Comparison of ENCODE assay signal across 17 cellular contexts in genomic region chr16:8832383-8833100, GRCh38. TPM values are rescaled to one million over a fixed set of nuclear protein-coding genes. Genes with fewer than 3 reads are reported as not detected.
DNase-seq lines count a peak whose midpoint lies in the region; ATAC-seq, FAIRE-seq and TF ChIP-seq lines count a peak whose summit lies in the region.
"Had no signal": no experiment of that assay in that cellular context is flagged by ENCODE, and none has a peak within 500 bp of the region (broad histone marks: within the 10 kb centered on the region; RNA-seq: fewer than 3 reads in every experiment).

No MANE protein-coding gene starts in this region.

- H3K9me3 ChIP-seq in BLaER1 (no peaks in the 10 kb centered on the region), HUES48 (ENCODE audit: control insufficient read depth, insufficient read depth, low read length) (no peaks in the 10 kb centered on the region), HepG2 (ENCODE audit: low read length) (no peaks in the 10 kb centered on the region)
- H3K9me3 ChIP-seq: adrenal gland, colonic mucosa, ovary, testis had no signal

- intact Hi-C loops in HepG2 (cut with micrococcal nuclease; ENCODE audit: unreplicated experiment) = no loop called here

- H3K9me3 Mint-ChIP-seq in activated naive CD8-positive, alpha-beta T cell treated with anti-CD3 and anti-CD28 coated beads for 36 hours = no peaks in the 10 kb centered on the region

- peaks cover 14% of the 10 kb centered on the region for H3K4me1 Mint-ChIP-seq in activated naive CD8-positive, alpha-beta T cell treated with anti-CD3 and anti-CD28 coated beads for 36 hours

- no peak overlapping the region for H3K4me3 Mint-ChIP-seq in activated naive CD8-positive, alpha-beta T cell treated with anti-CD3 and anti-CD28 coated beads for 36 hours

- H3K27me3 ChIP-seq in BLaER1 (no peaks in the 10 kb centered on the region), HUES48 (ENCODE audit: control insufficient read depth, insufficient read depth, low read length) (no peaks in the 10 kb centered on the region), HepG2 (ENCODE audit: control insufficient read depth in 1 of 2, insufficient read depth in 2 of 2, low read length in 2 of 2) (no peaks in the 10 kb centered on the region)
- H3K27me3 ChIP-seq: adrenal gland, colonic mucosa, ovary, testis had no signal

- peaks cover 25% of the 10 kb centered on the region for H3K36me3 ChIP-seq in BLaER1
- H3K36me3 ChIP-seq in HUES48 (ENCODE audit: control insufficient read depth, insufficient read depth, low read length) = peaks cover 20% of the 10 kb centered on the region
- H3K36me3 ChIP-seq in HepG2 (replicated peaks in 1 of 2; ENCODE audit: control insufficient read depth in 1 of 2, insufficient read depth in 2 of 2, low read length in 2 of 2) = peaks cover 34 to 53% of the 10 kb centered on the region in 2 experiments
- H3K36me3 ChIP-seq: ovary, WERI-Rb-1 had no signal

- in situ Hi-C loops in HepG2 (cut with HindIII; ENCODE audit: extremely low pct_ligation_motif_present, low pct_unique_long_range_greater_than_20kb) = no loop called here

- H3K27ac Mint-ChIP-seq in activated naive CD8-positive, alpha-beta T cell treated with anti-CD3 and anti-CD28 coated beads for 36 hours = peak overlapping the region; percentile 43

- FAIRE-seq in HepG2 (lab: Jason Lieb, UNC) = no peak

- H3K4me1 ChIP-seq in BLaER1 (peaks cover 69% of the 10 kb centered on the region), HUES48 (ENCODE audit: control insufficient read depth, insufficient read depth, low read length) (peaks cover 34% of the 10 kb centered on the region), HepG2 (ENCODE audit: insufficient read depth, low read length) (no peaks in the 10 kb centered on the region)
- H3K4me1 ChIP-seq: colonic mucosa, testis had no signal

- TF ChIP-seq CTCF in HepG2 (CRISPR knock-in tag; IDR thresholded peaks at IDR 0.05) = no peak

- BruUV-seq in HepG2 (replicated peaks; lab: Mats Ljungman, UMichigan) = no TSS peak

- H3K27me3 Mint-ChIP-seq in activated naive CD8-positive, alpha-beta T cell treated with anti-CD3 and anti-CD28 coated beads for 36 hours = no peaks in the 10 kb centered on the region

- CTCF ChIA-PET in HepG2 (lab: Yijun Ruan, JAX; ENCODE audit: low intra/inter-chr PET ratio, low total read pairs) = no interaction called here

- no peaks in the 10 kb centered on the region for H4K20me1 ChIP-seq in BLaER1
- H4K20me1 ChIP-seq in HepG2 (ENCODE audit: insufficient read depth, low read length) = peaks cover 18% of the 10 kb centered on the region

- peak overlapping the region; percentile 70 for H3K9ac ChIP-seq in BLaER1
- peak overlapping the region; percentile 69 for H3K9ac ChIP-seq in HUES48 (ENCODE audit: low read depth, low read length)
- H3K9ac ChIP-seq in HepG2 (ENCODE audit: insufficient read depth, low read depth, low read length) = no peak overlapping the region

- TF ChIP-seq RAD21 in HepG2 (CRISPR knock-in tag; IDR thresholded peaks at IDR 0.05) = no peak

- H3K4me3 ChIP-seq in BLaER1 (peak overlapping the region; percentile 55), HUES48 (ENCODE audit: low read depth, low read length) (no peak overlapping the region), HepG2 (replicated peaks in 1 of 3; ENCODE audit: insufficient read depth in 1 of 3, low read depth in 2 of 3, low read length in 3 of 3) (no peak overlapping the region)
- H3K4me3 ChIP-seq: adrenal gland, colonic mucosa, ovary, testis had no signal

- H3K36me3 Mint-ChIP-seq in activated naive CD8-positive, alpha-beta T cell treated with anti-CD3 and anti-CD28 coated beads for 36 hours = peaks cover 37% of the 10 kb centered on the region

- POLR2A ChIA-PET in HepG2 (lab: Yijun Ruan, JAX) = no interaction called here

- H3K79me2 ChIP-seq in HepG2 (ENCODE audit: insufficient read depth, low read length) = peaks cover 30% of the 10 kb centered on the region

- peak; percentile 35 for ATAC-seq in HepG2
- ATAC-seq in HG03571 (IDR thresholded peaks at IDR 0.05; ENCODE audit: unreplicated experiment) = no peak

- 97% methylated on average over 24 of the region's 24 CpGs for WGBS in HepG2 (ENCODE audit: low lambda C conversion rate)

- H2AFZ ChIP-seq in HepG2 (ENCODE audit: low read length) = no peak overlapping the region

- H3K27ac ChIP-seq in BLaER1 (peak overlapping the region; percentile 88), HUES48 (ENCODE audit: low read depth, low read length) (peak overlapping the region; percentile 96), HepG2 (ENCODE audit: extremely low read length, insufficient read depth, low read length) (no peak overlapping the region)
- H3K27ac ChIP-seq: adrenal gland, colonic mucosa, ovary, testis, WERI-Rb-1 had no signal

- TF ChIP-seq EP300 in HepG2 (IDR thresholded peaks at IDR 0.05; ENCODE audit: low read depth in 2 of 2, low read length in 2 of 2) (no peak), HepG2 (CRISPR knock-in tag; IDR thresholded peaks at IDR 0.05; ENCODE audit: borderline replicate concordance) (no peak)

- DNase-seq in activated naive CD8-positive, alpha-beta T cell treated with anti-CD3 and anti-CD28 coated beads for 36 hours = no peak
- DNase-seq in HepG2 (ENCODE audit: low spot score) = no peak
- no peak for DNase-seq in dermis blood vessel endothelial cell
- no peak for DNase-seq in GDM1 (lab: John Stamatoyannopoulos, UW)
- DNase-seq in midbrain (lab: John Stamatoyannopoulos, UW) = no peak
- DNase-seq: adrenal gland; colonic mucosa; NCI-H2171 treated with DMSO at 0.1 percent for 48 hours; NK-92 treated with Interleukin-12 subunit alpha and Interleukin-12 subunit beta, amount 100 ng/mL, for 24 hours; ovary; testis; WERI-Rb-1 had no signal

- TF ChIP-seq POLR2A in HepG2 (IDR thresholded peaks at IDR 0.05; ENCODE audit: insufficient read depth in 1 of 2, low read depth in 2 of 2, low read length in 2 of 2) = no peak

- H3K4me2 ChIP-seq in BLaER1 (peak overlapping the region; percentile 89), HepG2 (ENCODE audit: low read depth, low read length) (no peak overlapping the region)

RNA-seq across cellular contexts. Expression of gene PMM2, which starts 34.9 kb away (rescaled TPM):
- 10 to 100 TPM; 59.0 to 59.8 TPM for total RNA-seq in activated naive CD8-positive, alpha-beta T cell treated with anti-CD3 and anti-CD28 coated beads for 36 hours
- total RNA-seq in HepG2 (2016; rRNA removed; fragmentation: Illumina TruSeq; extraction: Trizol) (93.7 and 100 TPM in 2 replicates), dermis blood vessel endothelial cell (26.2 and 34.6 TPM in 2 replicates)
- 13.5 and 14.5 TPM in 2 replicates for total RNA-seq in HepG2 (2016; cell fraction: cytosol; rRNA removed; fragmentation: Illumina TruSeq; extraction: Trizol; ENCODE audit: low read depth)
- total RNA-seq in HepG2 (2016; cell fraction: insoluble cytoplasmic fraction; rRNA removed; fragmentation: Illumina TruSeq; extraction: Trizol) = 86.4 and 94.6 TPM in 2 replicates
- 34.1 and 38.1 TPM in 2 replicates for total RNA-seq in HepG2 (2016; cell fraction: membrane; rRNA removed; fragmentation: Illumina TruSeq; extraction: Trizol)
- 95.2 and 107 TPM in 2 replicates for total RNA-seq in HepG2 (2016; cell fraction: nucleus; rRNA removed; fragmentation: Illumina TruSeq; extraction: Trizol)
- 50.5 and 52.2 TPM in 2 replicates for polyA plus RNA-seq in HepG2 (2011; rRNA removed)
- polyA plus RNA-seq in HepG2 (2011; cell fraction: cytosol; rRNA removed) = 38.6 and 40.1 TPM in 2 replicates
- 58.3 and 59.2 TPM in 2 replicates for polyA plus RNA-seq in HepG2 (2011; cell fraction: nucleus; rRNA removed)
- polyA plus RNA-seq in HepG2 (2012) = 46.5 and 55.2 TPM in 2 replicates
- 9.4 and 10.2 TPM in 2 replicates for polyA plus RNA-seq in HepG2 (2016; cell fraction: cytosol; fragmentation: Illumina TruSeq; extraction: Trizol; ENCODE audit: low read depth)
- polyA plus RNA-seq in HepG2 (2016; cell fraction: insoluble cytoplasmic fraction; fragmentation: Illumina TruSeq; extraction: Trizol; ENCODE audit: low read depth) = 85.4 and 97.6 TPM in 2 replicates
- 26.6 and 29.3 TPM in 2 replicates for polyA plus RNA-seq in HepG2 (2016; cell fraction: membrane; fragmentation: Illumina TruSeq; extraction: Trizol; ENCODE audit: low read depth)
- 91.3 and 91.5 TPM in 2 replicates for polyA plus RNA-seq in HepG2 (2016; cell fraction: nucleus; fragmentation: Illumina TruSeq; extraction: Trizol; ENCODE audit: insufficient read depth, low read depth)
- polyA minus RNA-seq in HepG2 (2011; rRNA and poly(A)+ RNA removed; ENCODE audit: low replicate concordance) = 21.7 and 40.5 TPM in 2 replicates
- 18.1 and 22.2 TPM in 2 replicates for polyA minus RNA-seq in HepG2 (2011; cell fraction: cytosol; rRNA and poly(A)+ RNA removed)
- 126 and 133 TPM in 2 replicates for polyA minus RNA-seq in HepG2 (2011; cell fraction: nucleus; rRNA and poly(A)+ RNA removed)

RNA-seq across cellular contexts. Expression of gene TMEM186, which starts 35.1 kb away (rescaled TPM):
- 10 to 100 TPM; 14.4 to 15.1 TPM for total RNA-seq in activated naive CD8-positive, alpha-beta T cell treated with anti-CD3 and anti-CD28 coated beads for 36 hours
- 19.2 and 19.3 TPM in 2 replicates for total RNA-seq in HepG2 (2016; rRNA removed; fragmentation: Illumina TruSeq; extraction: Trizol)
- 4.9 and 5.3 TPM in 2 replicates for total RNA-seq in HepG2 (2016; cell fraction: cytosol; rRNA removed; fragmentation: Illumina TruSeq; extraction: Trizol; ENCODE audit: low read depth)
- 18.1 and 21.2 TPM in 2 replicates for total RNA-seq in HepG2 (2016; cell fraction: insoluble cytoplasmic fraction; rRNA removed; fragmentation: Illumina TruSeq; extraction: Trizol)
- 9.4 TPM in 2 replicates for total RNA-seq in HepG2 (2016; cell fraction: membrane; rRNA removed; fragmentation: Illumina TruSeq; extraction: Trizol)
- total RNA-seq in HepG2 (2016; cell fraction: nucleus; rRNA removed; fragmentation: Illumina TruSeq; extraction: Trizol) = 10.8 and 14.1 TPM in 2 replicates
- polyA plus RNA-seq in HepG2 (2011; rRNA removed) = 16.2 and 16.6 TPM in 2 replicates
- 17.9 and 19.7 TPM in 2 replicates for polyA plus RNA-seq in HepG2 (2011; cell fraction: cytosol; rRNA removed)
- polyA plus RNA-seq in HepG2 (2011; cell fraction: nucleus; rRNA removed) = 7.4 and 11.7 TPM in 2 replicates
- 19.9 and 20.0 TPM in 2 replicates for polyA plus RNA-seq in HepG2 (2012)
- polyA plus RNA-seq in HepG2 (2016; cell fraction: cytosol; fragmentation: Illumina TruSeq; extraction: Trizol; ENCODE audit: low read depth) = 4.0 and 4.6 TPM in 2 replicates
- polyA plus RNA-seq in HepG2 (2016; cell fraction: insoluble cytoplasmic fraction; fragmentation: Illumina TruSeq; extraction: Trizol; ENCODE audit: low read depth) = 23.9 and 26.4 TPM in 2 replicates
- 8.6 and 8.7 TPM in 2 replicates for polyA plus RNA-seq in HepG2 (2016; cell fraction: membrane; fragmentation: Illumina TruSeq; extraction: Trizol; ENCODE audit: low read depth)
- polyA plus RNA-seq in HepG2 (2016; cell fraction: nucleus; fragmentation: Illumina TruSeq; extraction: Trizol; ENCODE audit: insufficient read depth, low read depth) = 25.3 and 26.3 TPM in 2 replicates
- polyA minus RNA-seq in HepG2 (2011; rRNA and poly(A)+ RNA removed; ENCODE audit: low replicate concordance) = 14.0 and 14.7 TPM in 2 replicates
- polyA minus RNA-seq in HepG2 (2011; cell fraction: cytosol; rRNA and poly(A)+ RNA removed) = 4.7 and 5.1 TPM in 2 replicates
- polyA minus RNA-seq in HepG2 (2011; cell fraction: nucleus; rRNA and poly(A)+ RNA removed) = 5.2 and 6.5 TPM in 2 replicates
- total RNA-seq in dermis blood vessel endothelial cell = 6.1 and 9.0 TPM in 2 replicates

RNA-seq across cellular contexts. Expression of gene CARHSP1, which starts 36.3 kb away (rescaled TPM):
- 10 to 100 TPM; 65.2 to 66.4 TPM for total RNA-seq in activated naive CD8-positive, alpha-beta T cell treated with anti-CD3 and anti-CD28 coated beads for 36 hours
- 345 and 349 TPM in 2 replicates for total RNA-seq in HepG2 (2016; rRNA removed; fragmentation: Illumina TruSeq; extraction: Trizol)
- 202 and 227 TPM in 2 replicates for total RNA-seq in HepG2 (2016; cell fraction: cytosol; rRNA removed; fragmentation: Illumina TruSeq; extraction: Trizol; ENCODE audit: low read depth)
- 351 and 370 TPM in 2 replicates for total RNA-seq in HepG2 (2016; cell fraction: insoluble cytoplasmic fraction; rRNA removed; fragmentation: Illumina TruSeq; extraction: Trizol)
- 185 and 210 TPM in 2 replicates for total RNA-seq in HepG2 (2016; cell fraction: membrane; rRNA removed; fragmentation: Illumina TruSeq; extraction: Trizol)
- total RNA-seq in HepG2 (2016; cell fraction: nucleus; rRNA removed; fragmentation: Illumina TruSeq; extraction: Trizol) = 126 and 138 TPM in 2 replicates
- 173 and 193 TPM in 2 replicates for polyA plus RNA-seq in HepG2 (2011; rRNA removed)
- polyA plus RNA-seq in HepG2 (2011; cell fraction: cytosol; rRNA removed) = 139 and 221 TPM in 2 replicates
- polyA plus RNA-seq in HepG2 (2011; cell fraction: nucleus; rRNA removed) = 209 and 223 TPM in 2 replicates
- 167 and 252 TPM in 2 replicates for polyA plus RNA-seq in HepG2 (2012)
- polyA plus RNA-seq in HepG2 (2016; cell fraction: cytosol; fragmentation: Illumina TruSeq; extraction: Trizol; ENCODE audit: low read depth) = 224 and 244 TPM in 2 replicates
- 425 and 448 TPM in 2 replicates for polyA plus RNA-seq in HepG2 (2016; cell fraction: insoluble cytoplasmic fraction; fragmentation: Illumina TruSeq; extraction: Trizol; ENCODE audit: low read depth)
- polyA plus RNA-seq in HepG2 (2016; cell fraction: membrane; fragmentation: Illumina TruSeq; extraction: Trizol; ENCODE audit: low read depth) = 197 and 214 TPM in 2 replicates
- 269 and 287 TPM in 2 replicates for polyA plus RNA-seq in HepG2 (2016; cell fraction: nucleus; fragmentation: Illumina TruSeq; extraction: Trizol; ENCODE audit: insufficient read depth, low read depth)
- 186 and 379 TPM in 2 replicates for polyA minus RNA-seq in HepG2 (2011; rRNA and poly(A)+ RNA removed; ENCODE audit: low replicate concordance)
- polyA minus RNA-seq in HepG2 (2011; cell fraction: cytosol; rRNA and poly(A)+ RNA removed) = 166 and 175 TPM in 2 replicates
- 55.6 and 67.6 TPM in 2 replicates for polyA minus RNA-seq in HepG2 (2011; cell fraction: nucleus; rRNA and poly(A)+ RNA removed)
- 157 and 172 TPM in 2 replicates for total RNA-seq in dermis blood vessel endothelial cell

RNA-seq across cellular contexts. Expression of gene LITAFD, which starts 49.6 kb away (rescaled TPM):
- total RNA-seq in activated naive CD8-positive, alpha-beta T cell treated with anti-CD3 and anti-CD28 coated beads for 36 hours = not detected
- not detected in 2 replicates for total RNA-seq in HepG2 (2016; rRNA removed; fragmentation: Illumina TruSeq; extraction: Trizol)
- not detected in 2 replicates for total RNA-seq in HepG2 (2016; cell fraction: cytosol; rRNA removed; fragmentation: Illumina TruSeq; extraction: Trizol; ENCODE audit: low read depth)
- not detected in 2 replicates for total RNA-seq in HepG2 (2016; cell fraction: insoluble cytoplasmic fraction; rRNA removed; fragmentation: Illumina TruSeq; extraction: Trizol)
- total RNA-seq in HepG2 (2016; cell fraction: membrane; rRNA removed; fragmentation: Illumina TruSeq; extraction: Trizol) = 0.19 TPM in 1 of 2 replicates, not detected in the other
- total RNA-seq in HepG2 (2016; cell fraction: nucleus; rRNA removed; fragmentation: Illumina TruSeq; extraction: Trizol) = not detected in 2 replicates
- polyA plus RNA-seq in HepG2 (2011; rRNA removed) = 0.14 TPM in 1 of 2 replicates, not detected in the other
- polyA plus RNA-seq in HepG2 (2011; cell fraction: cytosol; rRNA removed) = not detected in 2 replicates
- polyA plus RNA-seq in HepG2 (2011; cell fraction: nucleus; rRNA removed) = not detected in 2 replicates
- polyA plus RNA-seq in HepG2 (2012) = not detected in 2 replicates
- polyA plus RNA-seq in HepG2 (2016; cell fraction: cytosol; fragmentation: Illumina TruSeq; extraction: Trizol; ENCODE audit: low read depth) = not detected in 2 replicates
- polyA plus RNA-seq in HepG2 (2016; cell fraction: insoluble cytoplasmic fraction; fragmentation: Illumina TruSeq; extraction: Trizol; ENCODE audit: low read depth) = not detected in 2 replicates
- not detected in 2 replicates for polyA plus RNA-seq in HepG2 (2016; cell fraction: membrane; fragmentation: Illumina TruSeq; extraction: Trizol; ENCODE audit: low read depth)
- polyA plus RNA-seq in HepG2 (2016; cell fraction: nucleus; fragmentation: Illumina TruSeq; extraction: Trizol; ENCODE audit: insufficient read depth, low read depth) = not detected in 2 replicates
- 0.12 TPM in 1 of 2 replicates, not detected in the other for polyA minus RNA-seq in HepG2 (2011; rRNA and poly(A)+ RNA removed; ENCODE audit: low replicate concordance)
- polyA minus RNA-seq in HepG2 (2011; cell fraction: cytosol; rRNA and poly(A)+ RNA removed) = not detected in 2 replicates
- not detected in 2 replicates for polyA minus RNA-seq in HepG2 (2011; cell fraction: nucleus; rRNA and poly(A)+ RNA removed)
- total RNA-seq in dermis blood vessel endothelial cell = not detected in 2 replicates
- total RNA-seq: adrenal gland, colonic mucosa, fibroblast of lung, lung microvascular endothelial cell, ovary had no signal
- polyA plus RNA-seq: adrenal gland, fibroblast of lung, ovary had no signal
